ENCODE assay signal across 12 cellular contexts in the genomic region with DNA sequence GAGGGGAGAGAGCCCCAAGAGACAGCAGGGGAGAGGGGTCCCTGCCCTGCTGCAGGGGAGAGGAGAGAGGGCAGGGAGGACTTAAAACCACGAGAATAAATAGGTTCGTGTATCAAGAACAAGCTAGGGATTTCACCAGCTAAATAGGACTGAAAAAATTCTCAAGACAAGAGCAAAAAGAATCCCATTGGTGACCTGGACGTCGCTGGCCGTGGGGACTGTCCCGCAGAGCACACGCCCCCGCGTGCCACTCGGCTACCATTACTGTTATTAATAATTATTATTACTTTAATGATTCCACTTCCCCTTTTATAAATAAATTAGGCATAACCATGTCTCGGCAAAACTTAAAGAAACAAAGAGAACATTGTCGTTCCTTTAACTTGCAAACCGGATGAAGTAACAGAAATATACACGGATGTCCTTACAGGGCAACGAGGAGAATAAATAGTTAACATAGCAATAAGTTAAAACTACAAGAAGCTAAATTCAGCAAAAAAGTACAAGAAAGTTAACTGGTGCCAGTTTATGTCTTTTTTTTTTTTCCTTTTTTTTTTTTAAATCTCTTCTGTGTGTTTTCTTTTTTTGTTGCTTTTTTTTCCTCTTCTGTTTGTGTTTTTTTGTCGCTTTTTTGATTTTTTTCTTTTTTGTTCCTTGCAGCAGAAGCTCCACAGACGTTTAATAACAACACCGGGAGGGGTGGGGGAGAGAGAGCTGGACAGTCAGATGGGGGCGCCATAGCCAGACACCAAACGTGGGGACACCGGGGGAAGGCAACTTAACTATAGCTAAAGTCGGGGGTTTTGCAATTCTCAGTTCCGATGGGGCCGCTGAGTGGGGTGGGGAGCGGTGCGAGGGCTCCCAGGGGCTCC. TPM values are rescaled to one million over a fixed set of nuclear protein-coding genes. Genes with fewer than 3 reads are reported as not detected.
DNase-seq lines count a peak whose midpoint lies in the region; ATAC-seq and TF ChIP-seq lines count a peak whose summit lies in the region.
"Had no signal": no experiment of that assay in that cellular context is flagged by ENCODE, and none has a peak within 500 bp of the region (broad histone marks: within the 10 kb centered on the region; RNA-seq: fewer than 3 reads in every experiment).

No MANE protein-coding gene starts in this region.

- no peaks in the 10 kb centered on the region for H3K4me1 Mint-ChIP-seq in effector memory CD8-positive, alpha-beta T cell (ENCODE audit: low read depth in 2 of 2)

- H3K4me3 Mint-ChIP-seq in effector memory CD8-positive, alpha-beta T cell = no peak overlapping the region
- H3K4me3 Mint-ChIP-seq: T-helper 17 cell had no signal

- no peak for ATAC-seq in effector memory CD8-positive, alpha-beta T cell (replicated peaks)
- ATAC-seq in left ventricle myocardium superior = no peak
- ATAC-seq: body of pancreas, T-helper 17 cell had no signal

- intact Hi-C loops in left ventricle myocardium superior (cut with micrococcal nuclease) = no loop called here

- peaks cover 8% of the 10 kb centered on the region for H3K36me3 Mint-ChIP-seq in effector memory CD8-positive, alpha-beta T cell (ENCODE audit: insufficient read depth)

- TF ChIP-seq CTCF in GM12875 (IDR thresholded peaks at IDR 0.05; ENCODE audit: borderline replicate concordance, insufficient read depth, low read depth, low read length) = peak; percentile 29; the same call in 1 of the 2 replicates
- peak; percentile 42 for TF ChIP-seq CTCF in retinal pigment epithelial cell (conservative IDR thresholded peaks at IDR 0.05; ENCODE audit: low read depth, low read length)

- DNase-seq in NCI-H69 (lab: John Stamatoyannopoulos, UW) = peak; percentile 19
- DNase-seq in effector memory CD8-positive, alpha-beta T cell = no peak
- DNase-seq in retinal pigment epithelial cell (ENCODE audit: low read depth) = no peak
- DNase-seq in NCI-H524 treated with DMSO at 0.1 percent for 48 hours (lab: John Stamatoyannopoulos, UW) = no peak
- DNase-seq in left ventricle myocardium superior = no peak
- no peak for DNase-seq in activated CD4-positive, alpha-beta T cell treated with anti-CD3 and anti-CD28 coated beads, Interleukin-2, amount 50 U/mL, for 4 hours
- DNase-seq: body of pancreas, DMS 273 treated with DMSO at 0.1 percent for 48 hours, GM23248, occipital lobe, T-helper 17 cell had no signal

- H3K27ac Mint-ChIP-seq in effector memory CD8-positive, alpha-beta T cell = peak overlapping the region; percentile 25 to 46
- H3K27ac Mint-ChIP-seq: T-helper 17 cell had no signal

- no peaks in the 10 kb centered on the region for H3K9me3 Mint-ChIP-seq in effector memory CD8-positive, alpha-beta T cell

- H3K4me3 ChIP-seq in GM12875 (ENCODE audit: low read depth, low read length) (peak overlapping the region; percentile 54), retinal pigment epithelial cell (ENCODE audit: low read length) (no peak overlapping the region)
- H3K4me3 ChIP-seq: body of pancreas, GM23248 had no signal

- no peaks in the 10 kb centered on the region for H3K27me3 Mint-ChIP-seq in effector memory CD8-positive, alpha-beta T cell
- H3K27me3 Mint-ChIP-seq: T-helper 17 cell had no signal

RNA-seq across cellular contexts. Expression of a gene that starts 16.7 kb away (rescaled TPM):
- total RNA-seq in left ventricle myocardium superior = 139 TPM

RNA-seq across cellular contexts. Expression of a gene that starts 17.3 kb away (rescaled TPM):
- total RNA-seq in left ventricle myocardium superior = 0.42 TPM
- total RNA-seq: T-helper 17 cell had no signal

RNA-seq across cellular contexts. Expression of a gene that starts 28.7 kb away (rescaled TPM):
- total RNA-seq in left ventricle myocardium superior = 0.84 TPM
- total RNA-seq: body of pancreas, GM23248 had no signal

RNA-seq across cellular contexts. Expression of a gene that starts 33.1 kb away (rescaled TPM):
- 6.4 TPM for total RNA-seq in left ventricle myocardium superior
- total RNA-seq: occipital lobe, T-helper 17 cell had no signal

RNA-seq across cellular contexts. Expression of a gene that starts 53.5 kb away (rescaled TPM):
- total RNA-seq in left ventricle myocardium superior = 3.3 TPM
